1 cellular context compared by ENCODE assay signal in the genomic region with DNA sequence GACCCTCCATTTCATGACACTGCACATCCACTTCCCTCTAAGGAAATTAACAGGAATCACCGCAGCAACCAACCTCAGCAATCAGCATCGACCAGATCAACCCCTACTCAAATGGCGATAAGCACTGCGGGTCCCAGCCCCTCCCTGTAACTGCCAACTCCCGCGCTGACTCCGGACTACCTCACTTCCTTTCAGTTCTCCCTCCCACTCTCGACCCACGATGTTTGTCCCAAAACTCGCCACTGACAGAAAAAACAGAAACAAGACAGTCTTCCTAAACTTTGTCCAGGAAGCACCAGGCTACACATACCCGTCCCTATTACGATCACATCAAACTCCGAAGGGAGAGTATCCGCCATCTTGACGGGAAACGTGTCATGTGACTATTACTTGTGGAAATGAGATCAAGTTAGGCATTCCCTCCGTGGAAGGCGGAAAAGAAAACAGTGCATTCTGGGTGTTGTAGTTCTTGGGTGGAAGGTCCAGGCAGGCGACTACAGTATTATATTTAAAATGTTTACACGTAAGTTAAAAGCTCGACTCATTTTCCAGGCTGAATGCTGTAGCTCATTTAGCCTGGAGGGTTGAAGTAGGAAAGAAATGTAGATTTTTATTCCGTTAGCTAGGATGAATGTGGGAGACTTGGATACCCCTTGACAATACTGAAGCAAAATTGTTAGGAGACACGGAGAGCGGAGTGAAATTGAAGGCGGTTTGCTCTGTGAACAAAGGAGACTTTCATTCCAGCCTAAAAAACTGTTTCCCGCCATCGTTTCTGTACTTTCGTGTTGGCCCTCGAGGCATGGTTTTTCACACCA.
A peak's percentile ranks its signal among the peaks of the same experiment; 100 is the strongest.
TF ChIP-seq lines count a peak whose summit lies in the region.

A gene with protein sequence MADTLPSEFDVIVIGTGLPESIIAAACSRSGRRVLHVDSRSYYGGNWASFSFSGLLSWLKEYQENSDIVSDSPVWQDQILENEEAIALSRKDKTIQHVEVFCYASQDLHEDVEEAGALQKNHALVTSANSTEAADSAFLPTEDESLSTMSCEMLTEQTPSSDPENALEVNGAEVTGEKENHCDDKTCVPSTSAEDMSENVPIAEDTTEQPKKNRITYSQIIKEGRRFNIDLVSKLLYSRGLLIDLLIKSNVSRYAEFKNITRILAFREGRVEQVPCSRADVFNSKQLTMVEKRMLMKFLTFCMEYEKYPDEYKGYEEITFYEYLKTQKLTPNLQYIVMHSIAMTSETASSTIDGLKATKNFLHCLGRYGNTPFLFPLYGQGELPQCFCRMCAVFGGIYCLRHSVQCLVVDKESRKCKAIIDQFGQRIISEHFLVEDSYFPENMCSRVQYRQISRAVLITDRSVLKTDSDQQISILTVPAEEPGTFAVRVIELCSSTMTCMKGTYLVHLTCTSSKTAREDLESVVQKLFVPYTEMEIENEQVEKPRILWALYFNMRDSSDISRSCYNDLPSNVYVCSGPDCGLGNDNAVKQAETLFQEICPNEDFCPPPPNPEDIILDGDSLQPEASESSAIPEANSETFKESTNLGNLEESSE (minus strand): TSS at position 385 of the 818 bp plus-strand sequence. CDS start 26 bp downstream, at position 359.

TF ChIP-seq in SK-N-SH, 30 proteins besides CTCF, POLR2A, EP300 and RAD21 (continued from another document):
- TF ChIP-seq CHD2 (IDR thresholded peaks at IDR 0.05; ENCODE audit: low read length, partially characterized antibody) (peak; percentile 82), EZH2phosphoT487 (IDR thresholded peaks at IDR 0.05; ENCODE audit: borderline replicate concordance, low read depth) (no peak), RXRA (IDR thresholded peaks at IDR 0.05; ENCODE audit: borderline replicate concordance, low read depth) (no peak), RCOR1 (IDR thresholded peaks at IDR 0.05; ENCODE audit: low read length) (no peak), RFX5 (IDR thresholded peaks at IDR 0.05; ENCODE audit: low read length) (no peak), FOXJ3 (CRISPR knock-in tag; IDR thresholded peaks at IDR 0.05) (peak; percentile 54; the same call in 1 of the 2 replicates), ELF1 (IDR thresholded peaks at IDR 0.05) (peak; percentile 92), POLR2AphosphoS5 (IDR thresholded peaks at IDR 0.05; ENCODE audit: low read depth, low read length) (peak; percentile 94), SMC3 (IDR thresholded peaks at IDR 0.05; ENCODE audit: low read depth, low read length) (no peak), TAF1 (IDR thresholded peaks at IDR 0.05; ENCODE audit: borderline replicate concordance, low read depth, low read length) (peak; percentile 92), FOSL2 (IDR thresholded peaks at IDR 0.05; ENCODE audit: borderline replicate concordance, low read depth) (no peak)
- TF ChIP-seq, protein P1, sequence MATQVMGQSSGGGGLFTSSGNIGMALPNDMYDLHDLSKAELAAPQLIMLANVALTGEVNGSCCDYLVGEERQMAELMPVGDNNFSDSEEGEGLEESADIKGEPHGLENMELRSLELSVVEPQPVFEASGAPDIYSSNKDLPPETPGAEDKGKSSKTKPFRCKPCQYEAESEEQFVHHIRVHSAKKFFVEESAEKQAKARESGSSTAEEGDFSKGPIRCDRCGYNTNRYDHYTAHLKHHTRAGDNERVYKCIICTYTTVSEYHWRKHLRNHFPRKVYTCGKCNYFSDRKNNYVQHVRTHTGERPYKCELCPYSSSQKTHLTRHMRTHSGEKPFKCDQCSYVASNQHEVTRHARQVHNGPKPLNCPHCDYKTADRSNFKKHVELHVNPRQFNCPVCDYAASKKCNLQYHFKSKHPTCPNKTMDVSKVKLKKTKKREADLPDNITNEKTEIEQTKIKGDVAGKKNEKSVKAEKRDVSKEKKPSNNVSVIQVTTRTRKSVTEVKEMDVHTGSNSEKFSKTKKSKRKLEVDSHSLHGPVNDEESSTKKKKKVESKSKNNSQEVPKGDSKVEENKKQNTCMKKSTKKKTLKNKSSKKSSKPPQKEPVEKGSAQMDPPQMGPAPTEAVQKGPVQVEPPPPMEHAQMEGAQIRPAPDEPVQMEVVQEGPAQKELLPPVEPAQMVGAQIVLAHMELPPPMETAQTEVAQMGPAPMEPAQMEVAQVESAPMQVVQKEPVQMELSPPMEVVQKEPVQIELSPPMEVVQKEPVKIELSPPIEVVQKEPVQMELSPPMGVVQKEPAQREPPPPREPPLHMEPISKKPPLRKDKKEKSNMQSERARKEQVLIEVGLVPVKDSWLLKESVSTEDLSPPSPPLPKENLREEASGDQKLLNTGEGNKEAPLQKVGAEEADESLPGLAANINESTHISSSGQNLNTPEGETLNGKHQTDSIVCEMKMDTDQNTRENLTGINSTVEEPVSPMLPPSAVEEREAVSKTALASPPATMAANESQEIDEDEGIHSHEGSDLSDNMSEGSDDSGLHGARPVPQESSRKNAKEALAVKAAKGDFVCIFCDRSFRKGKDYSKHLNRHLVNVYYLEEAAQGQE (IDR thresholded peaks at IDR 0.05; ENCODE audit: low read depth, low read length): no peak
- TF ChIP-seq, protein P2, sequence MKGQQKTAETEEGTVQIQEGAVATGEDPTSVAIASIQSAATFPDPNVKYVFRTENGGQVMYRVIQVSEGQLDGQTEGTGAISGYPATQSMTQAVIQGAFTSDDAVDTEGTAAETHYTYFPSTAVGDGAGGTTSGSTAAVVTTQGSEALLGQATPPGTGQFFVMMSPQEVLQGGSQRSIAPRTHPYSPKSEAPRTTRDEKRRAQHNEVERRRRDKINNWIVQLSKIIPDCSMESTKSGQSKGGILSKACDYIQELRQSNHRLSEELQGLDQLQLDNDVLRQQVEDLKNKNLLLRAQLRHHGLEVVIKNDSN (IDR thresholded peaks at IDR 0.05; ENCODE audit: borderline replicate concordance, low read depth): peak; percentile 96
- TF ChIP-seq, protein P3, sequence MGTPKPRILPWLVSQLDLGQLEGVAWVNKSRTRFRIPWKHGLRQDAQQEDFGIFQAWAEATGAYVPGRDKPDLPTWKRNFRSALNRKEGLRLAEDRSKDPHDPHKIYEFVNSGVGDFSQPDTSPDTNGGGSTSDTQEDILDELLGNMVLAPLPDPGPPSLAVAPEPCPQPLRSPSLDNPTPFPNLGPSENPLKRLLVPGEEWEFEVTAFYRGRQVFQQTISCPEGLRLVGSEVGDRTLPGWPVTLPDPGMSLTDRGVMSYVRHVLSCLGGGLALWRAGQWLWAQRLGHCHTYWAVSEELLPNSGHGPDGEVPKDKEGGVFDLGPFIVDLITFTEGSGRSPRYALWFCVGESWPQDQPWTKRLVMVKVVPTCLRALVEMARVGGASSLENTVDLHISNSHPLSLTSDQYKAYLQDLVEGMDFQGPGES (IDR thresholded peaks at IDR 0.05; ENCODE audit: low read depth, low read length): no peak
